Comparison of ENCODE assay signal across 8 cellular contexts in the genomic region with DNA sequence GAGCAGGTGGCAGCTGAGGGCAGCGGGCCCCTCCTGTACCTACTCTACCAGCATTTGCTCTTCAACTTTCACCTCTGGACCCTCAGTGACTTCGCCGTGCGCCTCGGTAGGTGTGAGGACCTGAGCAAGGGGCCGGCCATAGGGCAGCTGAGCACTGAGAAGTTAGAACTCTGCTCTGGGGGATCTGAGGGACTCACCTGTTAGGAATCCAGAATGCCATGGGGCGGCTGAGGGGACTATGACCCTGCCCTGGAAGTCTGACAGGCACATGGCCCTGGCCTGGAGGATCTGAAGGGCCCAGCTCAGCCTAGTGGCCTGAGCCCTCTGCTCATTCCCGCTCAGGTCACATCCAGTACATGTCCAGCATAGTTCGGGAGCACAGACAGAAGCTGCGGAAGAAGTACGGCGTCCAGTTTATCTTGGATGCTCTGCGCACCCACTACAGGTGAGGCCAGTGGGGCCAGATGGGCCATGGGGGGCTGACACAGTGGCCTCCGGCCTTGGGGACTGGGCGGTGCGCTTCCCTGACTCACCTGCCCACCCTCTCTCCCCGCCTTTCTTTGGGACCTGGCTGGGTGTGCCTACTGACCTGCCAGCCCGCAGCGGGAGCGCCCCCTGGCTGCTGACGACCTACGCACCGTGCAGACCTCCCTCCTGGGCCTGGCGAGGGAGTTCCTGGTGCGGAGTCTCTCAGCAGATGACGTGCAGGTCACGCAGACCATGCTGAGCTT. TPM values are rescaled to one million over a fixed set of nuclear protein-coding genes. Genes with fewer than 3 reads are reported as not detected.
DNase-seq lines count a peak whose midpoint lies in the region; ATAC-seq and TF ChIP-seq lines count a peak whose summit lies in the region.

No MANE protein-coding gene starts in this region.

- H3K79me2 ChIP-seq in PC-3 (ENCODE audit: low read length): no peaks in the 10 kb centered on the region

- no peak overlapping the region for H3K4me3 ChIP-seq in PC-3 (ENCODE audit: low read length)
- no peak overlapping the region for H3K4me3 ChIP-seq in retinal pigment epithelial cell (ENCODE audit: low read length)

- H3K9me2 ChIP-seq in PC-3 (replicated peaks; ENCODE audit: low read length): no peaks in the 10 kb centered on the region

- H3K27ac ChIP-seq in PC-3 (ENCODE audit: low read length): no peak overlapping the region

- peaks cover 11% of the 10 kb centered on the region; the same call in 1 of the 2 replicates for H3K36me3 ChIP-seq in PC-3 (ENCODE audit: low read depth, low read length)

- no peaks in the 10 kb centered on the region for H3F3A ChIP-seq in PC-3 (ENCODE audit: low read length, unreplicated experiment)

- POLR2A ChIA-PET in PC-3 (lab: Charles Lee; ENCODE audit: unreplicated experiment): no interaction called here

- H3K9ac ChIP-seq in PC-3 (ENCODE audit: low read length): no peak overlapping the region

- BruUV-seq in PC-3 (replicated peaks; lab: Mats Ljungman, UMichigan): no TSS peak

- intact Hi-C loops in PC-3 (cut with micrococcal nuclease): loop anchor here (5.0 kb wide), 1 partner anchor 76 kb away; no protein-coding TSS in a partner anchor

- no peaks in the 10 kb centered on the region for H3K27me3 ChIP-seq in PC-3 (ENCODE audit: low read length)

- peak; percentile 64 for ATAC-seq in PC-3
- no peak for ATAC-seq in GM18520 (IDR thresholded peaks at IDR 0.05; ENCODE audit: unreplicated experiment)
- no peak for ATAC-seq in HG03442 (IDR thresholded peaks at IDR 0.05; ENCODE audit: unreplicated experiment)

- no peaks in the 10 kb centered on the region for H3K9me3 ChIP-seq in PC-3 (ENCODE audit: low read length)

- CTCF ChIA-PET in PC-3 (lab: Charles Lee): interaction anchor here (1.1 kb wide), 1 partner anchor 65 kb away, joined by 4 read pairs; no protein-coding TSS in a partner anchor

- H3K4me1 ChIP-seq in PC-3 (ENCODE audit: insufficient read depth, low read length): peaks cover 9% of the 10 kb centered on the region

- TF ChIP-seq CTCF in PC-3 (conservative IDR thresholded peaks at IDR 0.05; ENCODE audit: low read depth, low read length) (peak; percentile 85), retinal pigment epithelial cell (conservative IDR thresholded peaks at IDR 0.05; ENCODE audit: low read depth, low read length) (peak; percentile 94)

- DNase-seq in DMS53 (lab: John Stamatoyannopoulos, UW): peak; percentile 63
- DNase-seq in DMS53 treated with DMSO at 0.1 percent for 48 hours (lab: John Stamatoyannopoulos, UW; ENCODE audit: unreplicated experiment): no peak
- DNase-seq in PC-3: peak; percentile 71
- DNase-seq in activated T-helper 9 cell treated with anti-CD3 and anti-CD28 coated beads, Interleukin-2, amount 50 U/mL, for 16 hours (ENCODE audit: low read depth): peak; percentile 59
- peak; percentile 79 for DNase-seq in germinal center (ENCODE audit: low spot score)
- no peak for DNase-seq in retinal pigment epithelial cell (ENCODE audit: low read depth)

- no peaks in the 10 kb centered on the region for H4K20me1 ChIP-seq in PC-3 (ENCODE audit: low read length)

- no peak overlapping the region for H3K4me2 ChIP-seq in PC-3 (ENCODE audit: low read length)

- H2AFZ ChIP-seq in PC-3 (ENCODE audit: low read length): no peak overlapping the region

RNA-seq across cellular contexts. Expression of a gene that starts 18.8 kb away (rescaled TPM):
- 50.7 and 77.2 TPM in 2 replicates for total RNA-seq in PC-3 (2014; rRNA removed)

RNA-seq across cellular contexts. Expression of a gene that starts 21.7 kb away (rescaled TPM):
- 44.2 and 67.8 TPM in 2 replicates for total RNA-seq in PC-3 (2014; rRNA removed)

Comparison
In these comparisons a context has a peak if more than half of its experiments do, and no peak if none do; other contexts are left out.
1. DNase-seq: peak in DMS53 (single experiment), PC-3 (single experiment), activated T-helper 9 cell treated with anti-CD3 and anti-CD28 coated beads, Interleukin-2, amount 50 U/mL, for 16 hours (single experiment) and germinal center (single experiment); none in DMS53 treated with DMSO at 0.1 percent for 48 hours (single experiment) and retinal pigment epithelial cell (single experiment).